33 cellular contexts compared by ENCODE assay signal in the genomic region with DNA sequence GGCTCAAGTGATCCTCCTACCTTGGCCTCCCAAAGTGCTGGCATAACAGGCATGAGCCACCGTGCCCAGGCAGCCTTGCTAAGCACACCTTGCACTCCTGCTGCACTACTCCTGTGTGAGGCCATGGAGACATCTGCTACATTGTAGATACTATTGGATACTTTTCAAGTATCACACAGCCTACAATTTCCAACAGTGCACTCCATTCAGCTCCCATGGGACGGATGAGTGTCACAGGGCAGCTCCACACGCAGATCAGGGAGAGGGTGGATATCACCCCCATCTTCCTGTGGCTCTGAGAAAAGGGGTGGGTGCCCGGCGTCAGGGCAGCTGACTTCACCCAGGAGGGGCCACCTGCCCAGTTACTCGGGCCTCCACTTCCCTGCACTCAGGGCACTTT. TPM values are rescaled to one million over a fixed set of nuclear protein-coding genes. Genes with fewer than 3 reads are reported as not detected.
"Had no signal": no experiment of that assay in that cellular context is flagged by ENCODE, and none has a peak within 500 bp of the region (broad histone marks: within the 10 kb centered on the region; RNA-seq: fewer than 3 reads in every experiment).

No MANE protein-coding gene starts in this region.

- H3K4me1 ChIP-seq: adrenal gland, breast epithelium had no signal

- H3K36me3 ChIP-seq: adrenal gland, breast epithelium, MG63, Peyer's patch had no signal

- DNase-seq: activated B cell treated with CpG ODN at 0.5 μM for 24 hours; activated CD4-positive, alpha-beta memory T cell treated with anti-CD3 and anti-CD28 coated beads for 36 hours; activated CD4-positive, alpha-beta T cell treated with anti-CD3 and anti-CD28 coated beads for 4 hours; activated CD4-positive, alpha-beta T cell treated with anti-CD3 and anti-CD28 coated beads, Interleukin-2, amount 50 U/mL, for 1 hour; activated CD4-positive, CD25-positive, alpha-beta regulatory T cell treated with anti-CD3 and anti-CD28 coated beads, Interleukin-2, amount 50 U/mL, for 72 hours; activated CD8-positive, alpha-beta memory T cell treated with anti-CD3 and anti-CD28 coated beads, Interleukin-2, amount 50 U/mL, for 4 hours; activated gamma-delta T cell treated with Interleukin-2 at 50 U/mL for 16 hours; activated naive CD4-positive, alpha-beta T cell treated with anti-CD3 and anti-CD28 coated beads for 36 hours; activated T-cell treated with anti-CD3 and anti-CD28 coated beads for 4 hours; activated T-cell treated with anti-CD3 and anti-CD28 coated beads, Interleukin-2, amount 50 U/mL, for 4 hours; KG1; MG63; NCI-H1048; NCI-H1436; NCI-H1694; NCI-H2029; NCI-H2107; NCI-H446 treated with DMSO at 0.1 percent for 48 hours; NCI-H69; NCI-H82; NK-92 treated with Interleukin-12 subunit alpha and Interleukin-12 subunit beta, amount 100 ng/mL, for 24 hours; PC-3; Peyer's patch; RPMI8226; SIG-M5; T-helper 1 cell; T-helper 2 cell; T-helper 9 cell had no signal

- H3K9me3 ChIP-seq: adrenal gland, body of pancreas, breast epithelium, MG63, Peyer's patch had no signal

- H3K27me3 ChIP-seq: adrenal gland, body of pancreas, MG63, Peyer's patch had no signal

- FAIRE-seq: astrocyte had no signal

- H3K27ac ChIP-seq: body of pancreas, breast epithelium, Peyer's patch, VCaP had no signal

- H3K4me3 ChIP-seq: adrenal gland, body of pancreas, breast epithelium, MG63, Peyer's patch had no signal

RNA-seq across cellular contexts. Expression of gene CCNE1, which starts 39.1 kb away (rescaled TPM):
- total RNA-seq: body of pancreas had no signal
